ENCODE assay signal across 28 cellular contexts in genomic region chrX:1074755-1075154, GRCh38.
"Had no signal": no experiment of that assay in that cellular context is flagged by ENCODE, and none has a peak within 500 bp of the region (broad histone marks: within the 10 kb centered on the region; RNA-seq: fewer than 3 reads in every experiment).

No MANE protein-coding gene starts in this region.

- H3K4me1 ChIP-seq: gastrocnemius medialis, psoas muscle, sigmoid colon, suprapubic skin, tibial artery had no signal

- H3K27ac ChIP-seq: gastrocnemius medialis, neutrophil, psoas muscle, sigmoid colon, suprapubic skin, tibial artery had no signal

- H3K36me3 ChIP-seq: gastrocnemius medialis, neutrophil, sigmoid colon, suprapubic skin, tibial artery had no signal

- DNase-seq: activated CD4-positive, alpha-beta T cell treated with anti-CD3 and anti-CD28 coated beads for 1 hour; activated CD4-positive, alpha-beta T cell treated with anti-CD3 and anti-CD28 coated beads, Interleukin-2, amount 10 ng/mL, durations not matched to agents 7 days and 5 days; activated CD8-positive, alpha-beta memory T cell treated with anti-CD3 and anti-CD28 coated beads for 24 hours; activated gamma-delta T cell; activated naive CD4-positive, alpha-beta T cell treated with anti-CD3 and anti-CD28 coated beads, Interleukin-2, amount 50 U/mL, for 16 hours; activated naive CD8-positive, alpha-beta T cell treated with anti-CD3 and anti-CD28 coated beads, Interleukin-2, amount 50 U/mL, for 24 hours; amygdala; central memory CD4-positive, alpha-beta T cell; effector CD8-positive, alpha-beta T cell; gastrocnemius medialis; glutamatergic neuron; hippocampal formation; kidney; left colon; mammary epithelial cell; naive thymus-derived CD8-positive, alpha-beta T cell; psoas muscle; SK-N-SH; stimulated activated CD4-positive, alpha-beta T cell treated with anti-CD3 and anti-CD28 coated beads, Interleukin-1b, Interleukin-23, amount 100 ng/mL, for 48 hours; stimulated activated naive CD4-positive, alpha-beta T cell; SW 1271; T1000 had no signal

- H3K4me1 Mint-ChIP-seq: activated CD4-positive, alpha-beta T cell treated with anti-CD3 and anti-CD28 coated beads, Interleukin-2, amount 10 ng/mL, durations not matched to agents 7 days and 5 days had no signal

- H3K27ac Mint-ChIP-seq: activated CD4-positive, alpha-beta T cell treated with anti-CD3 and anti-CD28 coated beads, Interleukin-2, amount 10 ng/mL, durations not matched to agents 7 days and 5 days; activated naive CD8-positive, alpha-beta T cell treated with anti-CD3 and anti-CD28 coated beads, Interleukin-2, amount 50 U/mL, for 24 hours had no signal

- ATAC-seq: activated naive CD8-positive, alpha-beta T cell treated with anti-CD3 and anti-CD28 coated beads, Interleukin-2, amount 50 U/mL, for 24 hours; gastrocnemius medialis; left colon; naive thymus-derived CD8-positive, alpha-beta T cell; psoas muscle had no signal

- H3K4me3 Mint-ChIP-seq: activated naive CD8-positive, alpha-beta T cell treated with anti-CD3 and anti-CD28 coated beads, Interleukin-2, amount 50 U/mL, for 24 hours; T-helper 1 cell treated with Interleukin-12 subunit alpha and Interleukin-12 subunit beta and Interleukin-4 antibody, amounts not matched to agents 30 μg/mL and 1 μg/mL, for 36 hours had no signal

- H3K4me3 ChIP-seq: psoas muscle, sigmoid colon, smooth muscle cell, suprapubic skin, tibial artery had no signal

- H3K27me3 ChIP-seq: gastrocnemius medialis, sigmoid colon, suprapubic skin, tibial artery had no signal

- H3K4me2 ChIP-seq: SK-N-SH, smooth muscle cell had no signal

- H3K9me3 ChIP-seq: gastrocnemius medialis, neutrophil, psoas muscle, SK-N-SH, suprapubic skin had no signal

- H3K9ac ChIP-seq: SK-N-SH had no signal
